Comparison of ENCODE assay signal across 8 cellular contexts in genomic region chr9:81656004-81656403, GRCh38. TPM values are rescaled to one million over a fixed set of nuclear protein-coding genes. Genes with fewer than 3 reads are reported as not detected.
DNase-seq lines count a peak whose midpoint lies in the region; ATAC-seq and TF ChIP-seq lines count a peak whose summit lies in the region.

No MANE protein-coding gene starts in this region.

- peak; percentile 96 for ATAC-seq in GM18873 (IDR thresholded peaks at IDR 0.05; ENCODE audit: low FRiP score, unreplicated experiment)
- ATAC-seq in mucosa of descending colon = peak; percentile 88
- ATAC-seq in aorta (ENCODE audit: low FRiP score) = no peak

- no peak for TF ChIP-seq CTCF in H9 (conservative IDR thresholded peaks at IDR 0.05)
- no peak for TF ChIP-seq CTCF in mucosa of descending colon (IDR thresholded peaks at IDR 0.05)

- no peak overlapping the region for H2BK5ac ChIP-seq in H9 (ENCODE audit: insufficient read length, low read length)

- H3K27me3 Mint-ChIP-seq in H9 (ENCODE audit: low read depth) = no peaks in the 10 kb centered on the region; the same call in none of the 2 replicates

- no peak overlapping the region for H3K14ac ChIP-seq in H9 (ENCODE audit: insufficient read depth, low read length)

- H2AK5ac ChIP-seq in H9 (ENCODE audit: insufficient read length, low read length) = no peak overlapping the region

- H3K27ac ChIP-seq in H9 (ENCODE audit: insufficient read length, low read depth, low read length) = no peak overlapping the region
- H3K27ac ChIP-seq in aorta (ENCODE audit: low read depth in 1 of 2, low read length in 2 of 2) = no peak overlapping the region

- no peak overlapping the region for H3K23ac ChIP-seq in H9 (ENCODE audit: insufficient read length, low read depth, low read length)

- intact Hi-C loops in mucosa of descending colon (cut with DNase I, micrococcal nuclease) (no loop called here), aorta (cut with DNase I) (no loop called here)

- peaks cover 54 to 65% of the 10 kb centered on the region in 2 experiments for H3K4me1 Mint-ChIP-seq in H9

- H2BK20ac ChIP-seq in H9 (ENCODE audit: low read depth, low read length, poor library complexity, severe bottlenecking) = no peak overlapping the region

- H3K79me1 ChIP-seq in H9 (ENCODE audit: insufficient read depth, low read depth, low read length, poor library complexity, severe bottlenecking) = peaks cover 4% of the 10 kb centered on the region

- no peaks in the 10 kb centered on the region for H3K9me3 ChIP-seq in H9 (ENCODE audit: control insufficient read depth, low read depth, low read length)
- H3K9me3 ChIP-seq in mucosa of descending colon = no peaks in the 10 kb centered on the region
- no peaks in the 10 kb centered on the region for H3K9me3 ChIP-seq in aorta (ENCODE audit: control insufficient read depth, low read length)

- H3K36me3 Mint-ChIP-seq in H9 (ENCODE audit: insufficient read depth in 1 of 3, low read depth in 3 of 3) = peaks cover 35 to 52% (median 41%) of the 10 kb centered on the region in 3 experiments; a peak in 6 of 7 replicates

- no peak overlapping the region for H3K4me3 ChIP-seq in mucosa of descending colon
- H3K4me3 ChIP-seq in aorta (ENCODE audit: low read length in 2 of 2) = no peak overlapping the region

- H3T11ph ChIP-seq in H9 (ENCODE audit: low read length) = no peak overlapping the region

- H3K9me3 Mint-ChIP-seq in H9 = no peaks in the 10 kb centered on the region

- no peak overlapping the region for H2AFZ ChIP-seq in H9 (ENCODE audit: low read length)

- no peak overlapping the region for H2BK120ac ChIP-seq in H9 (ENCODE audit: low read depth, low read length, poor library complexity, severe bottlenecking)

- H3K36me3 ChIP-seq in mucosa of descending colon (ENCODE audit: low read depth) = no peaks in the 10 kb centered on the region
- no peaks in the 10 kb centered on the region for H3K36me3 ChIP-seq in aorta (ENCODE audit: control insufficient read depth in 1 of 2, insufficient read depth in 2 of 2, low read length in 1 of 2)

- H4K20me1 ChIP-seq in H9 (ENCODE audit: control insufficient read depth, insufficient read depth, insufficient read length) = no peaks in the 10 kb centered on the region

- no peak overlapping the region for H3K56ac ChIP-seq in H9 (ENCODE audit: insufficient read length, low read depth, low read length)

- H3K9ac ChIP-seq in H9 (ENCODE audit: extremely low read depth, insufficient read length, low read length) = no peak overlapping the region

- peak overlapping the region in 2 of 3 experiments; percentile 71 to 91; a peak in 5 of 7 replicates for H3K27ac Mint-ChIP-seq in H9

- H3K18ac ChIP-seq in H9 (ENCODE audit: insufficient read length, low read depth, low read length) = no peak overlapping the region

- no peaks in the 10 kb centered on the region for H3K23me2 ChIP-seq in H9 (ENCODE audit: insufficient read length, low read depth, low read length, poor library complexity, severe bottlenecking)

- H2BK12ac ChIP-seq in H9 (ENCODE audit: insufficient read length, low read depth, low read length) = no peak overlapping the region

- no peak for DNase-seq in H9
- peak; percentile 58 for DNase-seq in NAMALWA (ENCODE audit: low spot score)
- peak in 1 of 3 donors; percentile 24 for DNase-seq in mucosa of descending colon
- DNase-seq in NCI-H748 treated with DMSO at 0.1 percent for 48 hours (lab: John Stamatoyannopoulos, UW) = no peak
- no peak for DNase-seq in activated T-cell treated with anti-CD3 and anti-CD28 coated beads for 4 hours
- DNase-seq in aorta = no peak
- DNase-seq in kidney glomerular epithelial cell (lab: John Stamatoyannopoulos, UW) = no peak

- no peak overlapping the region for H4K91ac ChIP-seq in H9 (ENCODE audit: insufficient read length, low read depth, low read length)

- no peak overlapping the region for H2BK15ac ChIP-seq in H9 (ENCODE audit: low read depth, low read length)

- H4K8ac ChIP-seq in H9 (replicated peaks; ENCODE audit: insufficient read length, low read depth, low read length) = no peak overlapping the region

- H3K79me2 ChIP-seq in H9 (ENCODE audit: insufficient read depth, low read length) = peaks cover 42% of the 10 kb centered on the region; the same call in 1 of the 2 replicates

- H3K4me2 ChIP-seq in H9 (ENCODE audit: insufficient read depth, insufficient read length, low read length) = no peak overlapping the region

- H3K4me3 Mint-ChIP-seq in H9 = no peak overlapping the region

- no peak overlapping the region for H3K4ac ChIP-seq in H9 (ENCODE audit: low read depth, low read length)

- H3K27me3 ChIP-seq in H9 (ENCODE audit: insufficient read depth, low read length) (no peaks in the 10 kb centered on the region), aorta (ENCODE audit: control insufficient read depth in 1 of 2, insufficient read depth in 2 of 2, low read length in 1 of 2) (no peaks in the 10 kb centered on the region)

- WGBS in H9 (ENCODE audit: extremely low coverage, insufficient read length, low lambda C conversion rate) = no CpG with 5 or more reads among the region's 3 CpGs
- WGBS in aorta, 2 donors = 63 to 87% methylated on average over 3 of the region's 3 CpGs

- H4K5ac ChIP-seq in H9 (ENCODE audit: insufficient read length, low read depth, low read length) = no peak overlapping the region

- peaks cover 7% of the 10 kb centered on the region; the same call in 1 of the 2 replicates for H3K4me1 ChIP-seq in H9 (ENCODE audit: insufficient read depth, low read length)
- peaks cover 12% of the 10 kb centered on the region for H3K4me1 ChIP-seq in mucosa of descending colon (ENCODE audit: low read depth)
- H3K4me1 ChIP-seq in aorta (ENCODE audit: control insufficient read depth in 1 of 2, insufficient read depth in 2 of 2, low read length in 2 of 2) = peaks cover 0 to 2% of the 10 kb centered on the region in 2 donors

RNA-seq across cellular contexts. Expression of gene TLE1, which starts 33.3 kb away (rescaled TPM):
- total RNA-seq in H9 (2021) = 75.1 and 79.3 TPM in 2 replicates
- total RNA-seq in mucosa of descending colon = 10 to 100 TPM; 42.9 to 51.8 (median 47.3) TPM
- 10 to 100 TPM; 31.0 to 32.7 TPM for total RNA-seq in aorta
- polyA plus RNA-seq in aorta = 10 to 100 TPM; 20.9 to 39.9 TPM
